8 cellular contexts compared by ENCODE assay signal in genomic region chr18:13726972-13727331, GRCh38. TPM values are rescaled to one million over a fixed set of nuclear protein-coding genes. Genes with fewer than 3 reads are reported as not detected.
DNase-seq lines count a peak whose midpoint lies in the region; ATAC-seq, FAIRE-seq and TF ChIP-seq lines count a peak whose summit lies in the region.

No MANE protein-coding gene starts in this region.

- H3K36me3 Mint-ChIP-seq in activated T-helper 17 cell treated with anti-CD3 and anti-CD28 coated beads, Interleukin-2, amount 50 U/mL, for 72 hours (ENCODE audit: low read depth): peaks cover 97% of the 10 kb centered on the region

- no peaks in the 10 kb centered on the region for H3K9me3 Mint-ChIP-seq in activated T-helper 17 cell treated with anti-CD3 and anti-CD28 coated beads, Interleukin-2, amount 50 U/mL, for 72 hours

- H3K27me3 Mint-ChIP-seq in activated T-helper 17 cell treated with anti-CD3 and anti-CD28 coated beads, Interleukin-2, amount 50 U/mL, for 72 hours: no peaks in the 10 kb centered on the region

- no peaks in the 10 kb centered on the region for H3K36me3 ChIP-seq in pancreas

- FAIRE-seq in pancreas (lab: Jason Lieb, UNC): no peak

- peak overlapping the region; percentile 85 for H3K4me3 Mint-ChIP-seq in activated T-helper 17 cell treated with anti-CD3 and anti-CD28 coated beads, Interleukin-2, amount 50 U/mL, for 72 hours

- no peaks in the 10 kb centered on the region for H3K27me3 ChIP-seq in pancreas

- peak; percentile 38 for ATAC-seq in activated T-helper 17 cell treated with anti-CD3 and anti-CD28 coated beads, Interleukin-2, amount 50 U/mL, for 72 hours (replicated peaks)
- peak; percentile 38 to 70 (median 44) for ATAC-seq in pancreas

- intact Hi-C loops in pancreas (cut with DNase I): no loop called here

- peak overlapping the region; percentile 84 for H3K27ac Mint-ChIP-seq in activated T-helper 17 cell treated with anti-CD3 and anti-CD28 coated beads, Interleukin-2, amount 50 U/mL, for 72 hours

- peaks cover 5 to 15% (median 8%) of the 10 kb centered on the region in 3 donors for H3K4me1 ChIP-seq in pancreas

- H3K4me1 Mint-ChIP-seq in activated T-helper 17 cell treated with anti-CD3 and anti-CD28 coated beads, Interleukin-2, amount 50 U/mL, for 72 hours: peaks cover 31% of the 10 kb centered on the region

- H3K27ac ChIP-seq in pancreas: peak overlapping the region; percentile 76 to 90 (median 89)

- peak overlapping the region; percentile 81 to 99 (median 95) for H3K4me3 ChIP-seq in pancreas

- 0% methylated on average over 30 of the region's 30 CpGs for WGBS in pancreas, 2 donors

- H3K9me3 ChIP-seq in pancreas: no peaks in the 10 kb centered on the region

- TF ChIP-seq CTCF in pancreas (IDR thresholded peaks at IDR 0.05): no peak

- peak; percentile 51 for DNase-seq in GM03348 (ENCODE audit: low spot score)
- peak; percentile 8 for DNase-seq in H4 (ENCODE audit: low spot score)
- peak; percentile 61 for DNase-seq in M059J (ENCODE audit: low read depth)
- peak; percentile 44 for DNase-seq in glomerular visceral epithelial cell (ENCODE audit: extremely low spot score)
- peak in 4 of 6 donors; percentile 29 to 79 (median 61) for DNase-seq in pancreas
- no peak for DNase-seq in cerebellum (ENCODE audit: low spot score)
- no peak for DNase-seq in DMS153 (lab: John Stamatoyannopoulos, UW)

RNA-seq across cellular contexts. Expression of gene RNMT, which starts 0.5 kb away (rescaled TPM):
- total RNA-seq in H4 (2014; rRNA removed; shearing (Covaris generic)): 16.5 and 20.3 TPM in 2 replicates
- total RNA-seq in M059J (2014; rRNA removed; shearing (Covaris generic)): 15.6 and 21.9 TPM in 2 replicates
- total RNA-seq in activated T-helper 17 cell treated with anti-CD3 and anti-CD28 coated beads, Interleukin-2, amount 50 U/mL, for 72 hours: 100 to 1,000 TPM in 1 of 2 donors, 10 to 100 TPM in 1; 56.8 to 115 TPM
- 10 to 100 TPM in 5 of 6 donors, 1 to 10 TPM in 1; 8.6 to 16.0 (median 14.5) TPM for total RNA-seq in pancreas
- 10 to 100 TPM in 1 of 2 donors, 1 to 10 TPM in 1; 5.3 to 12.7 TPM for polyA plus RNA-seq in pancreas
- 36.0 TPM for total RNA-seq in cerebellum

RNA-seq across cellular contexts. Expression of gene FAM210A, which starts 0.6 kb away (rescaled TPM):
- 11.4 and 25.1 TPM in 2 replicates for total RNA-seq in H4 (2014; rRNA removed; shearing (Covaris generic))
- 12.0 and 23.0 TPM in 2 replicates for total RNA-seq in M059J (2014; rRNA removed; shearing (Covaris generic))
- 100 to 1,000 TPM in 1 of 2 donors, 10 to 100 TPM in 1; 58.8 to 101 TPM for total RNA-seq in activated T-helper 17 cell treated with anti-CD3 and anti-CD28 coated beads, Interleukin-2, amount 50 U/mL, for 72 hours
- total RNA-seq in pancreas (1 to 10 TPM; 2.5 to 7.2 (median 3.6) TPM), cerebellum (20.0 TPM)
- polyA plus RNA-seq in pancreas: 1 to 10 TPM; 1.5 to 2.4 TPM

Comparison
In these comparisons a context has a peak if more than half of its experiments do, and no peak if none do; other contexts are left out.
1. DNase-seq: peak in GM03348 (single experiment), H4 (single experiment), M059J (single experiment), glomerular visceral epithelial cell (single experiment) and pancreas (4 of 6); none in cerebellum (single experiment) and DMS153 (single experiment).